15 cellular contexts compared by ENCODE assay signal in the genomic region with DNA sequence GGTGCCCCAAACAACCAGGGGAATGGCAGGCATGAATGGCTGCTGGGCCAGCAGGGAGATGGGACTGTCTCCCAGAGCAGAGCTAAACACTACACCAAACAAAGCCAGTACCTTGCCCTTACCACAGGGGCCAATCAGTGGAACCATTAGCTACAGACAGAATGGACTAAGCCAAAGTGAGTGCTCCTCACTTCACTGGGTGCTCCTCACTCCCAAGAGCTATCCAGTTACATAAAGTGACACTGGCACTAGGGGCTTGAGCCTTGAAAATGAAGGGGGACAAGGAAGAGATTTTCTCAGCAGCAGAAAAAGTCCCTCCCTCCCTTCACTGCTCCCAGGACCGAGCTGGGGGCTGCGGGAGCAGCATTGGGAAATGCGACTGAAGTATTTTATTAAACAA.
A peak's percentile ranks its signal among the peaks of the same experiment; 100 is the strongest.
DNase-seq lines count a peak whose midpoint lies in the region; ATAC-seq and TF ChIP-seq lines count a peak whose summit lies in the region.
"Had no signal": no experiment of that assay in that cellular context is flagged by ENCODE, and none has a peak within 500 bp of the region (broad histone marks: within the 10 kb centered on the region; RNA-seq: fewer than 3 reads in every experiment).

No MANE protein-coding gene starts in this region.

- H3K27ac ChIP-seq in BLaER1 (no peak overlapping the region), tibial nerve (no peak overlapping the region)
- H3K27ac ChIP-seq in BLaER1 treated with 17β-estradiol and CSF1 and Interleukin-3, amounts not matched to agents 10 nM and 100 nM, result no peak overlapping the region
- H3K27ac ChIP-seq: C4-2B had no signal

- H3K9me3 ChIP-seq in BLaER1 (no peaks in the 10 kb centered on the region), BE2C (no peaks in the 10 kb centered on the region), tibial nerve (no peaks in the 10 kb centered on the region)
- H3K9me3 ChIP-seq in BLaER1 treated with 17β-estradiol and CSF1 and Interleukin-3, amounts not matched to agents 10 nM and 100 nM (replicated peaks in 1 of 11), result no peaks in the 10 kb centered on the region
- H3K9me3 ChIP-seq: Caco-2 had no signal

- no peak for TF ChIP-seq POLR2A in tibial nerve (IDR thresholded peaks at IDR 0.05)

- H3K9ac ChIP-seq in BLaER1, result no peak overlapping the region
- H3K9ac ChIP-seq in BLaER1 treated with 17β-estradiol and CSF1 and Interleukin-3, amounts not matched to agents 10 nM and 100 nM, result no peak overlapping the region

- TF ChIP-seq CTCF in BE2C (IDR thresholded peaks at IDR 0.05; ENCODE audit: low read depth, low read length), result no peak
- no peak for TF ChIP-seq CTCF in tibial nerve (IDR thresholded peaks at IDR 0.05)

- no peaks in the 10 kb centered on the region for H3K27me3 ChIP-seq in BLaER1
- H3K27me3 ChIP-seq in BLaER1 treated with 17β-estradiol and CSF1 and Interleukin-3, amounts not matched to agents 10 nM and 100 nM, result no peaks in the 10 kb centered on the region
- H3K27me3 ChIP-seq in BE2C, result no peaks in the 10 kb centered on the region
- no peaks in the 10 kb centered on the region for H3K27me3 ChIP-seq in tibial nerve

- H3K4me2 ChIP-seq in BLaER1, result peak overlapping the region; percentile 42; the same call in 1 of the 2 replicates
- H3K4me2 ChIP-seq in BLaER1 treated with 17β-estradiol and CSF1 and Interleukin-3, amounts not matched to agents 10 nM and 100 nM, result peak overlapping the region in 6 of 11 experiments; percentile 16 to 66 (median 40); a peak in 7 of 22 replicates
- H3K4me2 ChIP-seq: GM23338 had no signal

- DNase-seq in islet precursor cell (peak; percentile 29), BE2C (no peak), tibial nerve (ENCODE audit: low spot score in 2 of 2) (no peak)
- DNase-seq: Caco-2; CD4-positive, CD25-positive, alpha-beta regulatory T cell; CD8-positive, alpha-beta T cell; DMS153; DND-41; H9 had no signal

- H4K20me1 ChIP-seq in BLaER1, result no peaks in the 10 kb centered on the region
- H4K20me1 ChIP-seq in BLaER1 treated with 17β-estradiol and CSF1 and Interleukin-3, amounts not matched to agents 10 nM and 100 nM, result no peaks in the 10 kb centered on the region

- H3K4me3 ChIP-seq in BLaER1 (no peak overlapping the region), BE2C (ENCODE audit: low read depth, low read length) (no peak overlapping the region), tibial nerve (no peak overlapping the region)
- H3K4me3 ChIP-seq in BLaER1 treated with 17β-estradiol and CSF1 and Interleukin-3, amounts not matched to agents 10 nM and 100 nM, result no peak overlapping the region
- H3K4me3 ChIP-seq: GM23338 had no signal

- H3K4me1 ChIP-seq in BLaER1 (peaks cover 47% of the 10 kb centered on the region), BE2C (no peaks in the 10 kb centered on the region), tibial nerve (no peaks in the 10 kb centered on the region)
- peaks cover 15 to 50% (median 34%) of the 10 kb centered on the region in 10 experiments for H3K4me1 ChIP-seq in BLaER1 treated with 17β-estradiol and CSF1 and Interleukin-3, amounts not matched to agents 10 nM and 100 nM
- H3K4me1 ChIP-seq: Caco-2 had no signal

- ATAC-seq in HG03025 (IDR thresholded peaks at IDR 0.05; ENCODE audit: low FRiP score, unreplicated experiment), result no peak
- ATAC-seq: CD8-positive, alpha-beta T cell; GM23338; HCT116 had no signal

- WGBS in tibial nerve, 2 donors, result 84 to 92% methylated on average over 3 of the region's 3 CpGs

- no peaks in the 10 kb centered on the region for H3K36me3 ChIP-seq in BLaER1
- H3K36me3 ChIP-seq in BLaER1 treated with 17β-estradiol and CSF1 and Interleukin-3, amounts not matched to agents 10 nM and 100 nM, result no peaks in the 10 kb centered on the region
- no peaks in the 10 kb centered on the region for H3K36me3 ChIP-seq in BE2C
- no peaks in the 10 kb centered on the region for H3K36me3 ChIP-seq in tibial nerve

- no peak for TF ChIP-seq EP300 in tibial nerve (IDR thresholded peaks at IDR 0.05)
